ENCODE assay signal across 7 cellular contexts in the genomic region with DNA sequence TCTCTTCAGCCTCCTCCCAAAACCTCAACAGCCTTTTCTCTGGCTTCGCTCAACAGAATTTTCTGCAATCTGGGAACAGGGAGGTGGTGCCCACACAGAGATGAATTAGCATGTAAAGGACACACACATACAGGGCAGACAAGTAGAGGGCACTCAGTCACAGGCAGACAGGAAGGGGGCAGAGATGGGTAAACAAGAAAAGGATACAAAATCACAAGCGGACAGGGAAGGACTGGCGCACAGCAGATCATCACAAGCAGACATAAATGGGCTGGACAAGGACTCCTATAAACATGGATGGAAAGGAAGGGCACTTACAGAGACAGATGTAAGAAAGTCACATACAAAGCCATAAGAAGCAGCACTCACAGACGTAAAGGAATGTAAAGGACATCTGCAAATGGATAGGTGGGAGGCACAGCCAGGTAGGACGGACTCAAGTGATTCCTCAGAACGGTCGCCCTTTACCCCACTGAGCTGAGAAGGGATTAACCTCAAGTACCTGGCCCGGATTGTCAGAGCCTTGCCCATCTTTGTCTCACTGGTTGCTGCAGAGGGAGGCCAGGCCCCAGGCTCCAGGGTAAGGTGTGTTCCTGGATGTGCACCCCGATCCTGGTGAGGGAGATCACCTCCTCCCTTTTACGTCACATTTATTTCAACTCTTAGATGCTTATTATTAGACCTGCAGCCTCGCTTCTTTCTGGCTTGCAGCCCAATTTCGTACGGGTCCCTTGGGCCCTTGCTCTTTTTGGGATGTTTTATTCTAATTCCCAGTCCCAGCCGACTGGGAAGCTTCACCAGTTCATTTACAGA. TPM values are rescaled to one million over a fixed set of nuclear protein-coding genes. Genes with fewer than 3 reads are reported as not detected.
A peak's percentile ranks its signal among the peaks of the same experiment; 100 is the strongest.
DNase-seq lines count a peak whose midpoint lies in the region; ATAC-seq and TF ChIP-seq lines count a peak whose summit lies in the region.

No MANE protein-coding gene starts in this region.

- in situ Hi-C loops in KBM-7 (cut with MboI; ENCODE audit: low pct_unique_long_range_greater_than_20kb, low sequenced_read_pairs), result no loop called here

- H3K27ac ChIP-seq in psoas muscle, result peak overlapping the region; percentile 96

- no peaks in the 10 kb centered on the region for H3K9me3 ChIP-seq in psoas muscle

- H3K36me3 ChIP-seq in psoas muscle (ENCODE audit: insufficient read depth in 1 of 2, low read depth in 1 of 2), result peaks cover 0 to 11% of the 10 kb centered on the region in 2 donors

- TF ChIP-seq CTCF in HFF-Myc (IDR thresholded peaks at IDR 0.05; ENCODE audit: low read depth, low read length, missing control alignments), result no peak
- no peak for TF ChIP-seq CTCF in fibroblast of pulmonary artery (IDR thresholded peaks at IDR 0.05; ENCODE audit: low read length, missing control alignments)
- TF ChIP-seq CTCF in psoas muscle (IDR thresholded peaks at IDR 0.05), result no peak

- intact Hi-C loops in psoas muscle (cut with DNase I), result loop anchor here in 1 of 2 donors (2.0 to 5.0 kb wide), 2 partner anchors 16 to 39 kb away; partner anchors contain the start of genes HDGF, ISG20L2 and METTL25B

- H3K4me3 ChIP-seq in HFF-Myc (replicated peaks; ENCODE audit: low read depth, low read length) (peak overlapping the region; percentile 67), fibroblast of pulmonary artery (replicated peaks; ENCODE audit: low read depth, low read length) (peak overlapping the region; percentile 92), psoas muscle (peak overlapping the region; percentile 95)

- no peak for DNase-seq in HFF-Myc (ENCODE audit: extremely low read depth, low read depth)
- DNase-seq in fibroblast of pulmonary artery (ENCODE audit: low read depth), result no peak
- DNase-seq in psoas muscle, result no peak
- no peak for DNase-seq in GDM1 (lab: John Stamatoyannopoulos, UW)
- no peak for DNase-seq in KBM-7

- H3K27me3 ChIP-seq in psoas muscle (ENCODE audit: insufficient read depth in 3 of 3, low read length in 2 of 3), result no peaks in the 10 kb centered on the region

- ATAC-seq in GM18511 (IDR thresholded peaks at IDR 0.05; ENCODE audit: unreplicated experiment) (peak; percentile 39), psoas muscle (peak; percentile 8 to 32 (median 20))

- 6 to 9% (median 7%) methylated on average over 14 of the region's 14 CpGs for WGBS in psoas muscle, 3 donors

- peaks cover 39% of the 10 kb centered on the region for H3K4me1 ChIP-seq in psoas muscle

TF ChIP-seq in PFSK-1, 5 proteins besides CTCF, POLR2A, EP300 and RAD21:
- TF ChIP-seq TAF1 (IDR thresholded peaks at IDR 0.05; ENCODE audit: borderline replicate concordance, insufficient read depth, low read length) (no peak), SIN3A (IDR thresholded peaks at IDR 0.05; ENCODE audit: borderline replicate concordance, insufficient read depth, low read length) (peak; percentile 90; the same call in 1 of the 2 replicates), POLR2AphosphoS5 (IDR thresholded peaks at IDR 0.05; ENCODE audit: low read depth, low read length) (peak; percentile 81), REST (IDR thresholded peaks at IDR 0.05; ENCODE audit: insufficient read depth in 1 of 2, low read depth in 2 of 2, low read length in 2 of 2) (peak in 1 of 2 experiments; percentile 39; a peak in 1 of 4 replicates), FOXP2 (optimal IDR thresholded peaks at IDR 0.05; ENCODE audit: borderline replicate concordance, extremely low read depth, extremely low read length, insufficient read depth) (no peak)

RNA-seq across cellular contexts. Expression of gene PRCC, which starts 0.8 kb away (rescaled TPM):
- polyA plus RNA-seq in PFSK-1 (2012; ENCODE audit: insufficient read length, low read depth), result 57.3 TPM
- 10 to 100 TPM; 43.7 to 69.3 (median 64.0) TPM for total RNA-seq in psoas muscle
- 100 to 1,000 TPM in 1 of 3 donors, 10 to 100 TPM in 2; 46.8 to 107 (median 72.0) TPM for polyA plus RNA-seq in psoas muscle

RNA-seq across cellular contexts. Expression of gene HDGF, which starts 15.0 kb away (rescaled TPM):
- 202 TPM for polyA plus RNA-seq in PFSK-1 (2012; ENCODE audit: insufficient read length, low read depth)
- 100 to 1,000 TPM; 164 to 240 (median 208) TPM for total RNA-seq in psoas muscle
- polyA plus RNA-seq in psoas muscle, result 100 to 1,000 TPM; 161 to 367 (median 163) TPM

RNA-seq across cellular contexts. Expression of gene MRPL24, which starts 25.6 kb away (rescaled TPM):
- 145 TPM for polyA plus RNA-seq in PFSK-1 (2012; ENCODE audit: insufficient read length, low read depth)
- 100 to 1,000 TPM in 2 of 4 donors, 10 to 100 TPM in 2; 86.1 to 137 (median 99.8) TPM for total RNA-seq in psoas muscle
- 100 to 1,000 TPM; 140 to 174 (median 146) TPM for polyA plus RNA-seq in psoas muscle

RNA-seq across cellular contexts. Expression of gene ISG20L2, which starts 37.9 kb away (rescaled TPM):
- 18.2 TPM for polyA plus RNA-seq in PFSK-1 (2012; ENCODE audit: insufficient read length, low read depth)
- 10 to 100 TPM in 3 of 4 donors, 1 to 10 TPM in 1; 7.4 to 19.8 (median 16.5) TPM for total RNA-seq in psoas muscle
- polyA plus RNA-seq in psoas muscle, result 10 to 100 TPM in 2 of 3 donors, 1 to 10 TPM in 1; 7.6 to 20.4 (median 20.2) TPM

RNA-seq across cellular contexts. Expression of gene METTL25B, which starts 38.2 kb away (rescaled TPM):
- 24.8 TPM for polyA plus RNA-seq in PFSK-1 (2012; ENCODE audit: insufficient read length, low read depth)
- total RNA-seq in psoas muscle, result 10 to 100 TPM; 18.5 to 32.1 (median 28.5) TPM
- polyA plus RNA-seq in psoas muscle, result 10 to 100 TPM; 22.1 to 31.5 (median 27.0) TPM
